ENCODE assay signal across 29 cellular contexts in the genomic region with DNA sequence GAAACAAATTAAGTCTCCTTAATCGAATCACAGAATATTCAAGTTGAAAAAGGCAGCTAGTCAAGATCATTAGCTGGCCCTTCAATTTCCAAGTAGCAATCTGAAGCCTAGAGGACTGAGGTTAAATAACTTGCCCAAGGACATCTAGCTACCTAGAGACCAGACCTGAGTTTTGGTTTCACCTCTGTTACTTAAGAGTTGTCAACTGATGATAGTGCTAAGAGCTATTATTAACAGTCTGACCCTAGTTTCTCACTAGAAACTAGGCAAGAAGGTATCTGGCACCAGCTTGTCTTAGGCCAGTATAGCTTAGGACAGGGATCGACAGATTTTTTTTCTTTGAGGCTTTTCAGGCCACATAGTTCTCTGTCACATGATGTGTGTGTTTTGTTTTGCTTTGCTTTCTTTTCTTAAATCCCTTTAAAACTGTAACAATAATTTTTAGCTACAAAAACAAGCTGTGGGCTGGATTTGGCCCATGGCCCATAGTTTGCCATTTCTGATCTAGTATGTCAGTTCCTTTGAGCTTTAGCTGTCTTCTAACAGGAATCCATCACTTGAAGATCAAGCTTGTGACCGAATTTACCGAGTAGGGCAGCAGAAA. TPM values are rescaled to one million over a fixed set of nuclear protein-coding genes. Genes with fewer than 3 reads are reported as not detected.
DNase-seq lines count a peak whose midpoint lies in the region; ATAC-seq and TF ChIP-seq lines count a peak whose summit lies in the region.
"Had no signal": no experiment of that assay in that cellular context is flagged by ENCODE, and none has a peak within 500 bp of the region (broad histone marks: within the 10 kb centered on the region; RNA-seq: fewer than 3 reads in every experiment).

No MANE protein-coding gene starts in this region.

- H3K36me3 ChIP-seq in CD4-positive, CD25-positive, alpha-beta regulatory T cell (ENCODE audit: control insufficient read depth, insufficient read depth, low read length), result peaks cover 76% of the 10 kb centered on the region
- H3K36me3 ChIP-seq in tibial nerve, result peaks cover 0 to 50% (median 0%) of the 10 kb centered on the region in 3 donors
- peaks cover 0 to 76% of the 10 kb centered on the region in 2 donors for H3K36me3 ChIP-seq in left lung

- 66 to 73% methylated on average over 4 of the region's 4 CpGs for WGBS in tibial nerve, 2 donors

- H3K27me3 Mint-ChIP-seq in CD4-positive, CD25-positive, alpha-beta regulatory T cell, result no peaks in the 10 kb centered on the region
- H3K27me3 Mint-ChIP-seq in HFFc6 (ENCODE audit: insufficient read depth), result no peaks in the 10 kb centered on the region; the same call in none of the 2 replicates
- no peaks in the 10 kb centered on the region for H3K27me3 Mint-ChIP-seq in mesothelial cell of epicardium (ENCODE audit: low read depth)
- no peaks in the 10 kb centered on the region for H3K27me3 Mint-ChIP-seq in nephron progenitor cell (ENCODE audit: low read depth, poor library complexity)
- H3K27me3 Mint-ChIP-seq: activated CD4-positive, alpha-beta T cell treated with anti-CD3 and anti-CD28 coated beads for 36 hours; activated naive CD8-positive, alpha-beta T cell treated with anti-CD3 and anti-CD28 coated beads, Interleukin-2, amount 10 ng/mL, durations not matched to agents 7 days and 5 days; B cell; brain; CD8-positive, alpha-beta memory T cell; effector memory CD8-positive, alpha-beta T cell; naive thymus-derived CD8-positive, alpha-beta T cell had no signal

- DNase-seq in CD4-positive, CD25-positive, alpha-beta regulatory T cell, result no peak
- peak; percentile 14 for DNase-seq in HFFc6
- peak; percentile 45 for DNase-seq in astrocyte of the spinal cord (ENCODE audit: low read depth, low spot score)
- DNase-seq in mesothelial cell of epicardium (ENCODE audit: low spot score in 2 of 2, unreplicated experiment in 2 of 2), result no peak
- no peak for DNase-seq in tibial nerve (ENCODE audit: low spot score in 2 of 2)
- DNase-seq in kidney glomerular epithelial cell (lab: John Stamatoyannopoulos, UW), result no peak
- no peak for DNase-seq in left lung
- DNase-seq in nephron progenitor cell, result no peak
- DNase-seq: activated CD4-positive, alpha-beta T cell treated with anti-CD3 and anti-CD28 coated beads for 36 hours; activated CD8-positive, alpha-beta T cell treated with anti-CD3 and anti-CD28 coated beads, Interleukin-2, amount 10 ng/mL, durations not matched to agents 7 days and 5 days; activated gamma-delta T cell; activated naive CD8-positive, alpha-beta T cell treated with anti-CD3 and anti-CD28 coated beads, Interleukin-2, amount 10 ng/mL, durations not matched to agents 7 days and 5 days; CD8-positive, alpha-beta memory T cell; colonic mucosa; effector memory CD8-positive, alpha-beta T cell; HCEC 1CT; heart right ventricle; Karpas-422; left colon; naive thymus-derived CD8-positive, alpha-beta T cell; NCI-H1694; NCI-H526; occipital lobe; SIG-M5; stimulated activated CD4-positive, alpha-beta T cell treated with anti-CD3 and anti-CD28 coated beads, Interleukin-2, amount 100 ng/mL, for 24 hours; upper lobe of left lung had no signal

- intact Hi-C loops in left lung (cut with DNase I), result no loop called here

- TF ChIP-seq EP300 in tibial nerve (IDR thresholded peaks at IDR 0.05), result no peak

- H3K27ac Mint-ChIP-seq in CD4-positive, CD25-positive, alpha-beta regulatory T cell, result peak overlapping the region in 2 of 3 donors; percentile 16 to 42
- H3K27ac Mint-ChIP-seq in HFFc6 (peak overlapping the region; percentile 90), mesothelial cell of epicardium (peak overlapping the region; percentile 95), nephron progenitor cell (no peak overlapping the region)
- H3K27ac Mint-ChIP-seq: activated CD4-positive, alpha-beta T cell treated with anti-CD3 and anti-CD28 coated beads for 36 hours; activated CD8-positive, alpha-beta T cell treated with anti-CD3 and anti-CD28 coated beads, Interleukin-2, amount 10 ng/mL, durations not matched to agents 7 days and 5 days; activated naive CD8-positive, alpha-beta T cell treated with anti-CD3 and anti-CD28 coated beads, Interleukin-2, amount 10 ng/mL, durations not matched to agents 7 days and 5 days; B cell; CD8-positive, alpha-beta memory T cell; effector memory CD8-positive, alpha-beta T cell; naive thymus-derived CD8-positive, alpha-beta T cell had no signal

- H3K4me1 Mint-ChIP-seq in CD4-positive, CD25-positive, alpha-beta regulatory T cell, result peaks cover 4 to 16% (median 10%) of the 10 kb centered on the region in 4 donors
- H3K4me1 Mint-ChIP-seq in HFFc6 (ENCODE audit: low read depth), result peaks cover 55% of the 10 kb centered on the region
- peaks cover 54% of the 10 kb centered on the region for H3K4me1 Mint-ChIP-seq in mesothelial cell of epicardium
- peaks cover 33% of the 10 kb centered on the region for H3K4me1 Mint-ChIP-seq in nephron progenitor cell

- H3K9me3 ChIP-seq in CD4-positive, CD25-positive, alpha-beta regulatory T cell (ENCODE audit: control insufficient read depth in 2 of 2, low read length in 2 of 2), result no peaks in the 10 kb centered on the region
- H3K9me3 ChIP-seq in tibial nerve (no peaks in the 10 kb centered on the region), left lung (no peaks in the 10 kb centered on the region)
- H3K9me3 ChIP-seq: colonic mucosa, heart right ventricle, upper lobe of left lung had no signal

- in situ Hi-C loops in astrocyte of the spinal cord (cut with HindIII; ENCODE audit: low sequenced_read_pairs), result no loop called here

- H3K4me1 ChIP-seq in CD4-positive, CD25-positive, alpha-beta regulatory T cell (ENCODE audit: control insufficient read depth, insufficient read depth, low read length, poor library complexity, severe bottlenecking), result peaks cover 5% of the 10 kb centered on the region
- peaks cover 0 to 7% (median 0%) of the 10 kb centered on the region in 4 donors for H3K4me1 ChIP-seq in tibial nerve
- peaks cover 4 to 8% of the 10 kb centered on the region in 2 donors for H3K4me1 ChIP-seq in left lung
- H3K4me1 ChIP-seq: colonic mucosa, upper lobe of left lung had no signal

- no peaks in the 10 kb centered on the region for H3K9me3 Mint-ChIP-seq in CD4-positive, CD25-positive, alpha-beta regulatory T cell
- no peaks in the 10 kb centered on the region for H3K9me3 Mint-ChIP-seq in HFFc6
- H3K9me3 Mint-ChIP-seq in mesothelial cell of epicardium, result no peaks in the 10 kb centered on the region
- H3K9me3 Mint-ChIP-seq in nephron progenitor cell, result no peaks in the 10 kb centered on the region
- H3K9me3 Mint-ChIP-seq: activated naive CD8-positive, alpha-beta T cell treated with anti-CD3 and anti-CD28 coated beads, Interleukin-2, amount 10 ng/mL, durations not matched to agents 7 days and 5 days; brain; CD8-positive, alpha-beta memory T cell; effector memory CD8-positive, alpha-beta T cell; naive thymus-derived CD8-positive, alpha-beta T cell had no signal

- H3K4me3 Mint-ChIP-seq in CD4-positive, CD25-positive, alpha-beta regulatory T cell, result no peak overlapping the region
- H3K4me3 Mint-ChIP-seq in HFFc6 (no peak overlapping the region), mesothelial cell of epicardium (no peak overlapping the region), nephron progenitor cell (no peak overlapping the region)
- H3K4me3 Mint-ChIP-seq: activated CD4-positive, alpha-beta T cell treated with anti-CD3 and anti-CD28 coated beads for 36 hours; activated CD8-positive, alpha-beta T cell treated with anti-CD3 and anti-CD28 coated beads, Interleukin-2, amount 10 ng/mL, durations not matched to agents 7 days and 5 days; activated naive CD8-positive, alpha-beta T cell treated with anti-CD3 and anti-CD28 coated beads, Interleukin-2, amount 10 ng/mL, durations not matched to agents 7 days and 5 days; B cell; brain; CD8-positive, alpha-beta memory T cell; effector memory CD8-positive, alpha-beta T cell; naive thymus-derived CD8-positive, alpha-beta T cell had no signal

- TF ChIP-seq CTCF in HFFc6 (IDR thresholded peaks at IDR 0.05) (no peak), astrocyte of the spinal cord (IDR thresholded peaks at IDR 0.05; ENCODE audit: low read depth, low read length) (no peak), mesothelial cell of epicardium (IDR thresholded peaks at IDR 0.05; ENCODE audit: unreplicated experiment) (no peak), tibial nerve (IDR thresholded peaks at IDR 0.05) (no peak), left lung (IDR thresholded peaks at IDR 0.05) (no peak), nephron progenitor cell (IDR thresholded peaks at IDR 0.05) (no peak)

- H3K27ac ChIP-seq in CD4-positive, CD25-positive, alpha-beta regulatory T cell (ENCODE audit: insufficient read depth, low read length, poor library complexity, severe bottlenecking), result no peak overlapping the region
- no peak overlapping the region for H3K27ac ChIP-seq in tibial nerve
- H3K27ac ChIP-seq in left lung, result no peak overlapping the region
- H3K27ac ChIP-seq: colonic mucosa, upper lobe of left lung had no signal

- no peak overlapping the region for H3K4me3 ChIP-seq in CD4-positive, CD25-positive, alpha-beta regulatory T cell (ENCODE audit: low read depth, low read length)
- H3K4me3 ChIP-seq in astrocyte of the spinal cord (ENCODE audit: low read depth, low read length) (no peak overlapping the region), tibial nerve (no peak overlapping the region), left lung (no peak overlapping the region)
- H3K4me3 ChIP-seq: colonic mucosa, heart right ventricle, upper lobe of left lung had no signal

- no peaks in the 10 kb centered on the region for H3K27me3 ChIP-seq in CD4-positive, CD25-positive, alpha-beta regulatory T cell (ENCODE audit: control insufficient read depth, insufficient read depth, low read length)
- H3K27me3 ChIP-seq in tibial nerve (no peaks in the 10 kb centered on the region), left lung (no peaks in the 10 kb centered on the region)
- H3K27me3 ChIP-seq: colonic mucosa, heart right ventricle, upper lobe of left lung had no signal

- no peak for ATAC-seq in CD4-positive, CD25-positive, alpha-beta regulatory T cell (ENCODE audit: low read depth in 2 of 2)
- ATAC-seq in left lung, result no peak
- ATAC-seq: activated CD4-positive, alpha-beta T cell treated with anti-CD3 and anti-CD28 coated beads for 36 hours; activated CD8-positive, alpha-beta T cell treated with anti-CD3 and anti-CD28 coated beads, Interleukin-2, amount 10 ng/mL, durations not matched to agents 7 days and 5 days; effector memory CD8-positive, alpha-beta T cell; left colon; naive thymus-derived CD8-positive, alpha-beta T cell; Panc1 had no signal

- TF ChIP-seq POLR2A in tibial nerve (IDR thresholded peaks at IDR 0.05), result no peak

- peaks cover 57% of the 10 kb centered on the region for H3K36me3 Mint-ChIP-seq in CD4-positive, CD25-positive, alpha-beta regulatory T cell
- H3K36me3 Mint-ChIP-seq in HFFc6 (ENCODE audit: low read depth), result peaks cover 33% of the 10 kb centered on the region
- H3K36me3 Mint-ChIP-seq in mesothelial cell of epicardium, result peaks cover 22% of the 10 kb centered on the region
- peaks cover 69% of the 10 kb centered on the region for H3K36me3 Mint-ChIP-seq in nephron progenitor cell (ENCODE audit: low read depth)

RNA-seq across cellular contexts. Expression of a gene that starts 23.2 kb away (rescaled TPM):
- 0.84 TPM for total RNA-seq in CD4-positive, CD25-positive, alpha-beta regulatory T cell
- polyA plus RNA-seq in CD4-positive, CD25-positive, alpha-beta regulatory T cell, result under 1 TPM in 3 of 4 donors, not detected in 1; 0.05 to 0.16 (median 0.06) TPM
- 1 to 10 TPM; 2.1 to 4.4 (median 3.6) TPM for total RNA-seq in HFFc6 (2021; fragmentation: NEBNext Ultra II Directional; extraction: Animal tissue kit (Norgen Biotek cat#: 25700))
- total RNA-seq in mesothelial cell of epicardium (39.1 to 41.5 TPM (median 40.0 TPM) in 3 replicates), tibial nerve (1 to 10 TPM; 3.3 to 6.9 (median 4.8) TPM), left lung (1 to 10 TPM; 2.6 to 5.1 TPM)

RNA-seq across cellular contexts. Expression of a gene that starts 38.3 kb away (rescaled TPM):
- total RNA-seq in CD4-positive, CD25-positive, alpha-beta regulatory T cell, result 58.9 TPM
- polyA plus RNA-seq in CD4-positive, CD25-positive, alpha-beta regulatory T cell, result 10 to 100 TPM in 2 of 4 donors, 1 to 10 TPM in 2; 5.3 to 13.0 (median 9.7) TPM
- total RNA-seq in HFFc6 (2021; fragmentation: NEBNext Ultra II Directional; extraction: Animal tissue kit (Norgen Biotek cat#: 25700)), result 10 to 100 TPM; 18.7 to 28.6 (median 24.2) TPM
- 38.4 to 40.6 TPM (median 40.6 TPM) in 3 replicates for total RNA-seq in mesothelial cell of epicardium
- total RNA-seq in tibial nerve, result 10 to 100 TPM; 12.9 to 37.5 (median 19.3) TPM
- 10 to 100 TPM; 21.0 to 21.1 TPM for total RNA-seq in left lung

Comparison
In these comparisons a context has a peak if more than half of its experiments do, and no peak if none do; other contexts are left out.
1. DNase-seq: peak in HFFc6 (single experiment) and astrocyte of the spinal cord (single experiment); none in CD4-positive, CD25-positive, alpha-beta regulatory T cell (0 of 3), mesothelial cell of epicardium (0 of 2), tibial nerve (0 of 2), kidney glomerular epithelial cell (single experiment), left lung (0 of 2) and nephron progenitor cell (single experiment).